In genomic region chr9:94030318-94031179, GRCh38 we compare ENCODE assay signal across 1 cellular context.
TF ChIP-seq lines count a peak whose summit lies in the region.

No MANE protein-coding gene starts in this region.

TF ChIP-seq in HepG2, 621 proteins besides CTCF, POLR2A, EP300 and RAD21 (continued from another document and continues in another):
- TF ChIP-seq FOXA3 (CRISPR knock-in tag; IDR thresholded peaks at IDR 0.05) (peak; percentile 44; the same call in 1 of the 2 replicates), ZFP37 (CRISPR knock-in tag; IDR thresholded peaks at IDR 0.05; ENCODE audit: borderline replicate concordance) (no peak), ARNT2 (CRISPR knock-in tag; IDR thresholded peaks at IDR 0.05; ENCODE audit: low read depth) (peak; percentile 96), ZHX2 (IDR thresholded peaks at IDR 0.05; ENCODE audit: low read depth) (peak; percentile 17; the same call in 1 of the 2 replicates), ZHX2 (CRISPR knock-in tag; IDR thresholded peaks at IDR 0.05; ENCODE audit: borderline replicate concordance) (peak; percentile 86; the same call in 1 of the 2 replicates), BCLAF1 (IDR thresholded peaks at IDR 0.05) (no peak), ZNF225 (CRISPR knock-in tag; IDR thresholded peaks at IDR 0.05) (peak; percentile 79; the same call in 1 of the 2 replicates), KDM4B (CRISPR knock-in tag; IDR thresholded peaks at IDR 0.05) (no peak; the same call in 1 of the 2 replicates), ZZZ3 (CRISPR knock-in tag; IDR thresholded peaks at IDR 0.05; ENCODE audit: borderline replicate concordance) (no peak), ELK4 (CRISPR knock-in tag; IDR thresholded peaks at IDR 0.05; ENCODE audit: borderline replicate concordance) (0 out of 2 replicates have a peak, but pooled peaks have one; percentile 33), FUBP1 (CRISPR knock-in tag; IDR thresholded peaks at IDR 0.05; ENCODE audit: borderline replicate concordance) (no peak), EHMT2 (IDR thresholded peaks at IDR 0.05; ENCODE audit: borderline replicate concordance, low read depth, low read length) (no peak), ZNF569 (CRISPR knock-in tag; IDR thresholded peaks at IDR 0.05; ENCODE audit: borderline replicate concordance) (no peak), PHF21A (CRISPR knock-in tag; IDR thresholded peaks at IDR 0.05) (peak; percentile 79), ZSCAN12 (CRISPR knock-in tag; IDR thresholded peaks at IDR 0.05) (peak; percentile 72; the same call in 1 of the 2 replicates), ARID2 (CRISPR knock-in tag; IDR thresholded peaks at IDR 0.05; ENCODE audit: borderline replicate concordance) (no peak), SRF (IDR thresholded peaks at IDR 0.05; ENCODE audit: low read depth, low read length) (no peak), HIVEP1 (CRISPR knock-in tag; IDR thresholded peaks at IDR 0.05) (no peak; the same call in 1 of the 2 replicates), MAF1 (CRISPR knock-in tag; IDR thresholded peaks at IDR 0.05; ENCODE audit: borderline replicate concordance) (peak; percentile 81; the same call in 1 of the 2 replicates), MEF2D (CRISPR knock-in tag; IDR thresholded peaks at IDR 0.05) (peak; percentile 39; the same call in 1 of the 2 replicates), MIER3 (CRISPR knock-in tag; IDR thresholded peaks at IDR 0.05; ENCODE audit: borderline replicate concordance) (peak; percentile 41; the same call in 1 of the 2 replicates), ZNF589 (CRISPR knock-in tag; conservative IDR thresholded peaks at IDR 0.05) (peak; percentile 94), HOXA7 (CRISPR knock-in tag; IDR thresholded peaks at IDR 0.05) (no peak), ZNF20 (CRISPR knock-in tag; IDR thresholded peaks at IDR 0.05) (no peak), ZKSCAN1 (IDR thresholded peaks at IDR 0.05; ENCODE audit: low read length) (no peak), ZNF281 (CRISPR knock-in tag; IDR thresholded peaks at IDR 0.05; ENCODE audit: borderline replicate concordance) (no peak), SMAD9 (CRISPR knock-in tag; IDR thresholded peaks at IDR 0.05) (no peak), KAT2B (IDR thresholded peaks at IDR 0.05; ENCODE audit: borderline replicate concordance, low read depth, low read length) (no peak), ZNF577 (CRISPR knock-in tag; IDR thresholded peaks at IDR 0.05; ENCODE audit: borderline replicate concordance, low read depth) (no peak), THAP7 (CRISPR knock-in tag; IDR thresholded peaks at IDR 0.05) (no peak), NFRKB (IDR thresholded peaks at IDR 0.05) (no peak), NFAT5 (CRISPR knock-in tag; IDR thresholded peaks at IDR 0.05) (peak; percentile 93), TIGD3 (CRISPR knock-in tag; IDR thresholded peaks at IDR 0.05; ENCODE audit: borderline replicate concordance) (no peak), ZNF75D (CRISPR knock-in tag; IDR thresholded peaks at IDR 0.05; ENCODE audit: borderline replicate concordance) (no peak), ZNF460 (CRISPR knock-in tag; IDR thresholded peaks at IDR 0.05; ENCODE audit: borderline replicate concordance) (no peak), SAFB2 (CRISPR knock-in tag; IDR thresholded peaks at IDR 0.05; ENCODE audit: borderline replicate concordance, low read depth) (peak; percentile 94)
